ENCODE assay signal across 8 cellular contexts in the genomic region with DNA sequence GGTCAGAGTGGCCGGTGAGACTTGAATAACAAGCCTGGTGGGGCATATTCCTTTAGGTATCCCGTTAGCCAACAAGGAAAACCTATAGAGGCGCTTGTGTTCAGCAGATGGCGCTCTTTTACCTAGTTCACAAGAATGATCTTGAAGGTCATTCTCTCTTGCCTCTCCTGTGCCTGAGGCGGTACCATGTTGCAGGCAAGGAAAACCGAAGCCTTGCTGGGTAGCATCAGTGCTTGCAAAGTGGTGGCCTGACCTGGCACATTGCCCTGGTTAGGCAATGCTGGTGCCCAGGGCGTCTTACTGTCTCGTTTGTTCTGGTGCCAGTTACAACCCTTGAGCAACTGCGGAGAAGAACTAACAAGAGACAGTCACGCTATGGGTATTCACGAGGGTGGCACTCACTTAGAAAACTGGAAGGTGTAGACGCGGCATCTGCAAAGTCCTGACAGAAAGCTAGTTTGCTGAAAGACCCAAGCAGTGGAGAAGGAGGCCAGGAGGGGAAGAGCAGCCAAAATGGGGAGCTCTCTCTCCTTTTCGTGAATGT. TPM values are rescaled to one million over a fixed set of nuclear protein-coding genes. Genes with fewer than 3 reads are reported as not detected.
DNase-seq lines count a peak whose midpoint lies in the region; ATAC-seq and TF ChIP-seq lines count a peak whose summit lies in the region.

No MANE protein-coding gene starts in this region.

- H3K4me1 ChIP-seq in A673 (ENCODE audit: insufficient read depth, low read length, poor library complexity, severe bottlenecking) (peaks cover 12% of the 10 kb centered on the region), liver (ENCODE audit: control insufficient read depth in 4 of 4, insufficient read depth in 4 of 4, low read length in 3 of 4) (peaks cover 0 to 8% (median 0%) of the 10 kb centered on the region in 4 donors)

- H3K27ac ChIP-seq in A673 (ENCODE audit: low read depth, low read length, poor library complexity, severe bottlenecking) (no peak overlapping the region), VCaP (peak overlapping the region; percentile 56), liver (ENCODE audit: low read depth in 1 of 2, low read length in 2 of 2) (peak overlapping the region; percentile 1 to 31)

- TF ChIP-seq CTCF in A673 (conservative IDR thresholded peaks at IDR 0.05; ENCODE audit: low read depth, low read length): peak; percentile 86
- peak; percentile 52 for TF ChIP-seq CTCF in GM12874 (IDR thresholded peaks at IDR 0.05; ENCODE audit: insufficient read depth, low read depth, low read length)
- peak; percentile 78 for TF ChIP-seq CTCF in VCaP (conservative IDR thresholded peaks at IDR 0.05)
- TF ChIP-seq CTCF in liver (IDR thresholded peaks at IDR 0.05; ENCODE audit: low read depth, low read length, missing input control): peak; percentile 58

- no peak for ATAC-seq in GM19397 (IDR thresholded peaks at IDR 0.05; ENCODE audit: unreplicated experiment)

- POLR2A ChIA-PET in A673 (lab: Charles Lee; ENCODE audit: low non-redundant PET): interaction anchor here (0.6 kb wide), 1 partner anchor 365 kb away, joined by 3 read pairs; no protein-coding TSS in a partner anchor

- H3K4me3 ChIP-seq in A673 (ENCODE audit: low read depth, low read length, poor library complexity, severe bottlenecking) (no peak overlapping the region), liver (ENCODE audit: low read depth in 1 of 3, low read length in 3 of 3) (peak overlapping the region in 1 of 3 donors; percentile 35)

- 30% methylated on average over 14 of the region's 14 CpGs for WGBS in liver

- BruUV-seq in A673 (replicated peaks; lab: Mats Ljungman, UMichigan): no TSS peak

- H3K36me3 ChIP-seq in A673 (ENCODE audit: insufficient read depth, low read length, poor library complexity, severe bottlenecking) (no peaks in the 10 kb centered on the region), liver (ENCODE audit: control insufficient read depth in 4 of 4, insufficient read depth in 3 of 4, low read depth in 1 of 4, low read length in 3 of 4) (no peaks in the 10 kb centered on the region)

- intact Hi-C loops in A673 (cut with micrococcal nuclease; ENCODE audit: unreplicated experiment): loop anchor here (1.0 to 10.0 kb wide), 4 partner anchors 101 to 1434 kb away; no protein-coding TSS in a partner anchor

- peak overlapping the region in 1 of 2 donors; percentile 19 for H3K9ac ChIP-seq in liver (ENCODE audit: low read depth in 1 of 2, low read length in 2 of 2)

- H3K27me3 ChIP-seq in A673 (replicated peaks; ENCODE audit: insufficient read depth, low read depth, low read length, poor library complexity) (no peaks in the 10 kb centered on the region), liver (ENCODE audit: control insufficient read depth in 4 of 4, insufficient read depth in 4 of 4, low read length in 3 of 4) (no peaks in the 10 kb centered on the region)

- CTCF ChIA-PET in A673 (lab: Charles Lee): interaction anchor here (1.2 kb wide), 1 partner anchor 345 kb away, joined by 7 read pairs; no protein-coding TSS in a partner anchor

- peak; percentile 88 for DNase-seq in A673 (ENCODE audit: low spot score)
- DNase-seq in NCI-H2081 treated with DMSO at 0.1 percent for 48 hours (lab: John Stamatoyannopoulos, UW): peak; percentile 38
- peak; percentile 91 for DNase-seq in dermis blood vessel endothelial cell
- peak; percentile 21 for DNase-seq in stimulated activated CD8-positive, alpha-beta memory T cell treated with anti-CD3 and anti-CD28 coated beads, Interleukin-12 subunit alpha, Interleukin-12 subunit beta, amount 100 ng/mL, for 1 hour (ENCODE audit: low read depth)

- H3K9me3 ChIP-seq in A673 (ENCODE audit: low read depth, low read length, poor library complexity, severe bottlenecking) (no peaks in the 10 kb centered on the region), liver (ENCODE audit: control insufficient read depth in 4 of 4, low read length in 3 of 4) (no peaks in the 10 kb centered on the region)

- TF ChIP-seq RAD21 in liver (IDR thresholded peaks at IDR 0.05): peak; percentile 92 to 97

TF ChIP-seq in liver, 16 proteins besides CTCF, POLR2A, EP300 and RAD21:
- no peak for TF ChIP-seq TAF1 (conservative IDR thresholded peaks at IDR 0.05)
- no peak for TF ChIP-seq YY1 (IDR thresholded peaks at IDR 0.05)
- no peak for TF ChIP-seq FOXA2 (IDR thresholded peaks at IDR 0.05)
- TF ChIP-seq, protein P1, sequence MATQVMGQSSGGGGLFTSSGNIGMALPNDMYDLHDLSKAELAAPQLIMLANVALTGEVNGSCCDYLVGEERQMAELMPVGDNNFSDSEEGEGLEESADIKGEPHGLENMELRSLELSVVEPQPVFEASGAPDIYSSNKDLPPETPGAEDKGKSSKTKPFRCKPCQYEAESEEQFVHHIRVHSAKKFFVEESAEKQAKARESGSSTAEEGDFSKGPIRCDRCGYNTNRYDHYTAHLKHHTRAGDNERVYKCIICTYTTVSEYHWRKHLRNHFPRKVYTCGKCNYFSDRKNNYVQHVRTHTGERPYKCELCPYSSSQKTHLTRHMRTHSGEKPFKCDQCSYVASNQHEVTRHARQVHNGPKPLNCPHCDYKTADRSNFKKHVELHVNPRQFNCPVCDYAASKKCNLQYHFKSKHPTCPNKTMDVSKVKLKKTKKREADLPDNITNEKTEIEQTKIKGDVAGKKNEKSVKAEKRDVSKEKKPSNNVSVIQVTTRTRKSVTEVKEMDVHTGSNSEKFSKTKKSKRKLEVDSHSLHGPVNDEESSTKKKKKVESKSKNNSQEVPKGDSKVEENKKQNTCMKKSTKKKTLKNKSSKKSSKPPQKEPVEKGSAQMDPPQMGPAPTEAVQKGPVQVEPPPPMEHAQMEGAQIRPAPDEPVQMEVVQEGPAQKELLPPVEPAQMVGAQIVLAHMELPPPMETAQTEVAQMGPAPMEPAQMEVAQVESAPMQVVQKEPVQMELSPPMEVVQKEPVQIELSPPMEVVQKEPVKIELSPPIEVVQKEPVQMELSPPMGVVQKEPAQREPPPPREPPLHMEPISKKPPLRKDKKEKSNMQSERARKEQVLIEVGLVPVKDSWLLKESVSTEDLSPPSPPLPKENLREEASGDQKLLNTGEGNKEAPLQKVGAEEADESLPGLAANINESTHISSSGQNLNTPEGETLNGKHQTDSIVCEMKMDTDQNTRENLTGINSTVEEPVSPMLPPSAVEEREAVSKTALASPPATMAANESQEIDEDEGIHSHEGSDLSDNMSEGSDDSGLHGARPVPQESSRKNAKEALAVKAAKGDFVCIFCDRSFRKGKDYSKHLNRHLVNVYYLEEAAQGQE (IDR thresholded peaks at IDR 0.05): no peak
- TF ChIP-seq JUND (IDR thresholded peaks at IDR 0.05): no peak
- TF ChIP-seq HNF4G (IDR thresholded peaks at IDR 0.05): no peak
- TF ChIP-seq, protein P2, sequence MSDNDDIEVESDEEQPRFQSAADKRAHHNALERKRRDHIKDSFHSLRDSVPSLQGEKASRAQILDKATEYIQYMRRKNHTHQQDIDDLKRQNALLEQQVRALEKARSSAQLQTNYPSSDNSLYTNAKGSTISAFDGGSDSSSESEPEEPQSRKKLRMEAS (IDR thresholded peaks at IDR 0.05): no peak
- TF ChIP-seq HNF4A (conservative IDR thresholded peaks at IDR 0.05): peak; percentile 13 to 57
- TF ChIP-seq GABPA (IDR thresholded peaks at IDR 0.05 in 1 of 2, conservative IDR thresholded peaks at IDR 0.05 in 1 of 2): no peak
- TF ChIP-seq RXRA (IDR thresholded peaks at IDR 0.05): peak; percentile 42 to 68
- no peak for TF ChIP-seq EGR1 (IDR thresholded peaks at IDR 0.05; ENCODE audit: low read depth in 2 of 2)
- peak; percentile 18 for TF ChIP-seq SP1 (IDR thresholded peaks at IDR 0.05)
- TF ChIP-seq, protein P3, sequence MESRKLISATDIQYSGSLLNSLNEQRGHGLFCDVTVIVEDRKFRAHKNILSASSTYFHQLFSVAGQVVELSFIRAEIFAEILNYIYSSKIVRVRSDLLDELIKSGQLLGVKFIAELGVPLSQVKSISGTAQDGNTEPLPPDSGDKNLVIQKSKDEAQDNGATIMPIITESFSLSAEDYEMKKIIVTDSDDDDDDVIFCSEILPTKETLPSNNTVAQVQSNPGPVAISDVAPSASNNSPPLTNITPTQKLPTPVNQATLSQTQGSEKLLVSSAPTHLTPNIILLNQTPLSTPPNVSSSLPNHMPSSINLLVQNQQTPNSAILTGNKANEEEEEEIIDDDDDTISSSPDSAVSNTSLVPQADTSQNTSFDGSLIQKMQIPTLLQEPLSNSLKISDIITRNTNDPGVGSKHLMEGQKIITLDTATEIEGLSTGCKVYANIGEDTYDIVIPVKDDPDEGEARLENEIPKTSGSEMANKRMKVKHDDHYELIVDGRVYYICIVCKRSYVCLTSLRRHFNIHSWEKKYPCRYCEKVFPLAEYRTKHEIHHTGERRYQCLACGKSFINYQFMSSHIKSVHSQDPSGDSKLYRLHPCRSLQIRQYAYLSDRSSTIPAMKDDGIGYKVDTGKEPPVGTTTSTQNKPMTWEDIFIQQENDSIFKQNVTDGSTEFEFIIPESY (IDR thresholded peaks at IDR 0.05): no peak
- TF ChIP-seq FOXA1 (IDR thresholded peaks at IDR 0.05): no peak
- TF ChIP-seq NR2F2 (IDR thresholded peaks at IDR 0.05): peak; percentile 38
- TF ChIP-seq, protein P4, sequence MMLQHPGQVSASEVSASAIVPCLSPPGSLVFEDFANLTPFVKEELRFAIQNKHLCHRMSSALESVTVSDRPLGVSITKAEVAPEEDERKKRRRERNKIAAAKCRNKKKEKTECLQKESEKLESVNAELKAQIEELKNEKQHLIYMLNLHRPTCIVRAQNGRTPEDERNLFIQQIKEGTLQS (IDR thresholded peaks at IDR 0.05): no peak

RNA-seq across cellular contexts. Expression of a gene that starts 56.7 kb away (rescaled TPM):
- total RNA-seq in A673 (2021) (17.5 and 18.4 TPM in 2 replicates), dermis blood vessel endothelial cell (77.1 and 78.8 TPM in 2 replicates), liver (10 to 100 TPM; 22.2 to 77.1 TPM)
- polyA plus RNA-seq in liver: 10 to 100 TPM; 24.1 to 45.4 TPM

Comparison
In these comparisons a context has a peak if more than half of its experiments do, and no peak if none do; other contexts are left out.
1. DNase-seq: peak in every context shown above with its lines; median percentile 91 in dermis blood vessel endothelial cell; 88 in A673; 38 in NCI-H2081 treated with DMSO at 0.1 percent for 48 hours; 21 in stimulated activated CD8-positive, alpha-beta memory T cell treated with anti-CD3 and anti-CD28 coated beads, Interleukin-12 subunit alpha, Interleukin-12 subunit beta, amount 100 ng/mL, for 1 hour.